In the genomic region with DNA sequence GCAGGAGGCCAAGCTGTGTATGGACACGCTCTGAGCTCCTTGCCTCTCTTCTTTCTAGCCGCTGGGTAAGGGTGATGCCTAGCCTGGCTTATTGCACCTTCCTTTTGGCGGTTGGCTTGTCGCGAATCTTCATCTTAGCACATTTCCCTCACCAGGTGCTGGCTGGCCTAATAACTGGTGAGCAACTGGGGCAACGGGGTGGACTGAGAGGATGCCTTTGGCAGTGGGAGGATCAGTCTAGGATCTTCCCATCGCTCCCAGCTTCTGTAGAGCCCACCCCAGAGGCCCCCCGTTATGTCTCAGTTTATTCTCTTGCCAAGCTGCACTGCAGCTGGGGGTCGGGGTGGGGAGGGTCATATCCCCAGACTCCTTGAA, we compare ENCODE assay signal across 21 cellular contexts.
"Had no signal": no experiment of that assay in that cellular context is flagged by ENCODE, and none has a peak within 500 bp of the region (broad histone marks: within the 10 kb centered on the region; RNA-seq: fewer than 3 reads in every experiment).

No MANE protein-coding gene starts in this region.

- H3K9ac ChIP-seq: parathyroid adenoma had no signal

- H3K9me3 ChIP-seq: neutrophil had no signal

- H3K9me3 Mint-ChIP-seq: activated CD8-positive, alpha-beta T cell treated with anti-CD3 and anti-CD28 coated beads for 36 hours; activated naive CD4-positive, alpha-beta T cell treated with anti-CD3 and anti-CD28 coated beads for 36 hours; immature natural killer cell; naive thymus-derived CD8-positive, alpha-beta T cell; stimulated activated memory B cell treated with anti-CD40 and anti-IgM and Interleukin-4, amounts not matched to agents 10 μg/mL and 1 μg/mL and 100 μg/mL, for 72 hours had no signal

- ATAC-seq: activated CD8-positive, alpha-beta T cell treated with anti-CD3 and anti-CD28 coated beads for 36 hours; naive thymus-derived CD8-positive, alpha-beta T cell; sciatic nerve; stimulated activated memory B cell treated with anti-CD40 and anti-IgM and Interleukin-4, amounts not matched to agents 10 μg/mL and 1 μg/mL and 100 μg/mL, for 72 hours had no signal

- H3K4me3 Mint-ChIP-seq: activated CD8-positive, alpha-beta T cell treated with anti-CD3 and anti-CD28 coated beads for 36 hours; activated naive CD4-positive, alpha-beta T cell treated with anti-CD3 and anti-CD28 coated beads for 36 hours; immature natural killer cell; stimulated activated memory B cell treated with anti-CD40 and anti-IgM and Interleukin-4, amounts not matched to agents 10 μg/mL and 1 μg/mL and 100 μg/mL, for 72 hours had no signal

- DNase-seq: activated CD4-positive, alpha-beta T cell treated with anti-CD3 and anti-CD28 coated beads for 48 hours; activated CD4-positive, CD25-positive, alpha-beta regulatory T cell; activated CD8-positive, alpha-beta T cell treated with anti-CD3 and anti-CD28 coated beads for 36 hours; activated naive CD4-positive, alpha-beta T cell treated with anti-CD3 and anti-CD28 coated beads for 36 hours; activated T-cell treated with anti-CD3 and anti-CD28 coated beads, Interleukin-2, amount 50 U/mL, for 1 hour; aorta; cerebellar nuclear complex; cortex of kidney; erythroblast; immature natural killer cell; mesendoderm; naive thymus-derived CD8-positive, alpha-beta T cell; stimulated activated CD4-positive, alpha-beta T cell treated with anti-CD3 and anti-CD28 coated beads, Interleukin-4, amount 100 ng/mL, for 24 hours; SW 1271 had no signal

- H3K27me3 ChIP-seq: neutrophil had no signal

- H3K27ac Mint-ChIP-seq: activated CD8-positive, alpha-beta T cell treated with anti-CD3 and anti-CD28 coated beads for 36 hours; activated naive CD4-positive, alpha-beta T cell treated with anti-CD3 and anti-CD28 coated beads for 36 hours; stimulated activated memory B cell treated with anti-CD40 and anti-IgM and Interleukin-4, amounts not matched to agents 10 μg/mL and 1 μg/mL and 100 μg/mL, for 72 hours had no signal

- FAIRE-seq: endometrium, frontal cortex, TTC549 had no signal

- H3K27ac ChIP-seq: neutrophil, parathyroid adenoma had no signal

- H3K27me3 Mint-ChIP-seq: activated CD8-positive, alpha-beta T cell treated with anti-CD3 and anti-CD28 coated beads for 36 hours; naive thymus-derived CD8-positive, alpha-beta T cell; stimulated activated memory B cell treated with anti-CD40 and anti-IgM and Interleukin-4, amounts not matched to agents 10 μg/mL and 1 μg/mL and 100 μg/mL, for 72 hours had no signal
